10 cellular contexts compared by ENCODE assay signal in genomic region chr7:82050134-82050533, GRCh38.
DNase-seq lines count a peak whose midpoint lies in the region; ATAC-seq and TF ChIP-seq lines count a peak whose summit lies in the region.
"Had no signal": no experiment of that assay in that cellular context is flagged by ENCODE, and none has a peak within 500 bp of the region (broad histone marks: within the 10 kb centered on the region; RNA-seq: fewer than 3 reads in every experiment).

No MANE protein-coding gene starts in this region.

- H3K9me3 ChIP-seq in RWPE2 (ENCODE audit: severe bottlenecking) (no peaks in the 10 kb centered on the region), gastroesophageal sphincter (no peaks in the 10 kb centered on the region)

- no peak for TF ChIP-seq POLR2A in gastroesophageal sphincter (IDR thresholded peaks at IDR 0.05)

- no peak for TF ChIP-seq CTCF in RWPE2 (IDR thresholded peaks at IDR 0.05; ENCODE audit: poor library complexity, severe bottlenecking)
- TF ChIP-seq CTCF in gastroesophageal sphincter (IDR thresholded peaks at IDR 0.05), result no peak

- H3K4me1 ChIP-seq in RWPE2 (ENCODE audit: insufficient read depth, poor library complexity, severe bottlenecking), result no peaks in the 10 kb centered on the region
- peaks cover 2 to 32% (median 11%) of the 10 kb centered on the region in 3 donors for H3K4me1 ChIP-seq in gastroesophageal sphincter

- no peak for TF ChIP-seq EP300 in gastroesophageal sphincter (IDR thresholded peaks at IDR 0.05)

- ATAC-seq in RWPE2 (ENCODE audit: low read depth) (peak; percentile 99), gastroesophageal sphincter (peak; percentile 41)
- ATAC-seq: activated T-cell treated with anti-CD3 and anti-CD28 coated beads, Interleukin-2, amount 50 U/mL, for 72 hours had no signal

- DNase-seq in NCI-H1417 (lab: John Stamatoyannopoulos, UW) (peak; percentile 25 to 57 (median 27)), NCI-H1417 treated with DMSO at 0.1 percent for 48 hours (lab: John Stamatoyannopoulos, UW) (no peak), RWPE2 (ENCODE audit: low spot score) (no peak), smooth muscle cell of the brain vasculature (ENCODE audit: low read depth, low spot score) (peak; percentile 66), retina (no peak), NCI-H1694 (lab: John Stamatoyannopoulos, UW) (no peak), NCI-H1105 (lab: John Stamatoyannopoulos, UW) (no peak)
- DNase-seq: activated T-cell treated with anti-CD3 and anti-CD28 coated beads, Interleukin-2, amount 50 U/mL, for 72 hours; NCI-H1105 treated with DMSO at 0.1 percent for 48 hours had no signal

- H3K27ac ChIP-seq in RWPE2 (ENCODE audit: poor library complexity, severe bottlenecking) (no peak overlapping the region), gastroesophageal sphincter (peak overlapping the region in 3 of 4 donors; percentile 19 to 49 (median 35))

- no peaks in the 10 kb centered on the region for H3K36me3 ChIP-seq in RWPE2 (ENCODE audit: low read depth)
- no peaks in the 10 kb centered on the region for H3K36me3 ChIP-seq in gastroesophageal sphincter

- no peak overlapping the region for H3K4me3 ChIP-seq in RWPE2 (ENCODE audit: severe bottlenecking)
- no peak overlapping the region for H3K4me3 ChIP-seq in gastroesophageal sphincter

- H3K27me3 ChIP-seq in RWPE2 (ENCODE audit: insufficient read depth, poor library complexity, severe bottlenecking) (no peaks in the 10 kb centered on the region), gastroesophageal sphincter (no peaks in the 10 kb centered on the region)

Comparison
In these comparisons a context has a peak if more than half of its experiments do, and no peak if none do; other contexts are left out.
1. DNase-seq: peak in NCI-H1417 (3 of 3) and smooth muscle cell of the brain vasculature (single experiment); none in NCI-H1417 treated with DMSO at 0.1 percent for 48 hours (single experiment), RWPE2 (single experiment), retina (single experiment), NCI-H1694 (single experiment) and NCI-H1105 (single experiment).